In genomic region chr2:26292646-26293045, GRCh38 we compare ENCODE assay signal across 15 cellular contexts. TPM values are rescaled to one million over a fixed set of nuclear protein-coding genes. Genes with fewer than 3 reads are reported as not detected.
DNase-seq lines count a peak whose midpoint lies in the region; ATAC-seq, FAIRE-seq and TF ChIP-seq lines count a peak whose summit lies in the region.
"Had no signal": no experiment of that assay in that cellular context is flagged by ENCODE, and none has a peak within 500 bp of the region (broad histone marks: within the 10 kb centered on the region; RNA-seq: fewer than 3 reads in every experiment).

No MANE protein-coding gene starts in this region.

- FAIRE-seq in RCC 7860 (lab: Jason Lieb, UNC): no peak

- no peak for ATAC-seq in HG03175 (IDR thresholded peaks at IDR 0.05; ENCODE audit: unreplicated experiment)
- no peak for ATAC-seq in HG02642 (IDR thresholded peaks at IDR 0.05; ENCODE audit: poor library complexity, unreplicated experiment)
- ATAC-seq: activated naive CD4-positive, alpha-beta T cell treated with anti-CD3 and anti-CD28 coated beads, Interleukin-2, amount 50 U/mL, for 72 hours had no signal

- peaks cover 7% of the 10 kb centered on the region for H3K4me1 Mint-ChIP-seq in CD14-positive monocyte
- H3K4me1 Mint-ChIP-seq: activated B cell treated with CpG ODN at 0.5 μM for 24 hours had no signal

- no peaks in the 10 kb centered on the region for H3K27me3 Mint-ChIP-seq in CD14-positive monocyte (ENCODE audit: low read depth in 3 of 3)
- H3K27me3 Mint-ChIP-seq: activated B cell treated with CpG ODN at 0.5 μM for 24 hours had no signal

- H3K36me3 Mint-ChIP-seq in CD14-positive monocyte: peaks cover 21 to 30% of the 10 kb centered on the region in 2 donors
- H3K36me3 Mint-ChIP-seq: activated naive CD4-positive, alpha-beta T cell treated with anti-CD3 and anti-CD28 coated beads, Interleukin-2, amount 50 U/mL, for 72 hours had no signal

- no peak overlapping the region; the same call in 1 of the 2 replicates for H3K27ac ChIP-seq in RWPE1
- H3K27ac ChIP-seq: upper lobe of left lung had no signal

- H3K4me3 Mint-ChIP-seq in CD14-positive monocyte: peak overlapping the region in 1 of 2 donors; percentile 24
- H3K4me3 Mint-ChIP-seq: activated B cell treated with CpG ODN at 0.5 μM for 24 hours had no signal

- no peak overlapping the region for H3K4me3 ChIP-seq in fibroblast of mammary gland (ENCODE audit: control insufficient read depth, low read depth, low read length)
- H3K4me3 ChIP-seq: upper lobe of left lung had no signal

- POLR2A ChIA-PET in RWPE1 (lab: Yijun Ruan, JAX; ENCODE audit: low non-redundant PET): no interaction called here

- CTCF ChIA-PET in RWPE1 (lab: Yijun Ruan, JAX): interaction anchor here (0.5 kb wide), 1 partner anchor 37 kb away, joined by 3 read pairs; no protein-coding TSS in a partner anchor

- TF ChIP-seq CTCF in RWPE1 (conservative IDR thresholded peaks at IDR 0.05; ENCODE audit: low read depth) (no peak), fibroblast of mammary gland (conservative IDR thresholded peaks at IDR 0.05; ENCODE audit: control insufficient read depth, insufficient read depth, low read depth, low read length) (no peak), CD14-positive monocyte (IDR thresholded peaks at IDR 0.05) (no peak)

- intact Hi-C loops in CD14-positive monocyte (cut with micrococcal nuclease): no loop called here

- H3K27ac Mint-ChIP-seq in CD14-positive monocyte: no peak overlapping the region
- H3K27ac Mint-ChIP-seq: activated B cell treated with CpG ODN at 0.5 μM for 24 hours; activated naive CD4-positive, alpha-beta T cell treated with anti-CD3 and anti-CD28 coated beads, Interleukin-2, amount 50 U/mL, for 72 hours had no signal

- H3K9me3 Mint-ChIP-seq in CD14-positive monocyte: peaks cover 0 to 2% (median 0%) of the 10 kb centered on the region in 7 donors
- H3K9me3 Mint-ChIP-seq: activated naive CD4-positive, alpha-beta T cell treated with anti-CD3 and anti-CD28 coated beads, Interleukin-2, amount 50 U/mL, for 72 hours had no signal

- DNase-seq in Daoy (ENCODE audit: low read depth) (peak; percentile 54), RWPE1 (ENCODE audit: low spot score) (peak; percentile 78), fibroblast of mammary gland (ENCODE audit: low read depth) (peak; percentile 67), non-pigmented ciliary epithelial cell (ENCODE audit: low read depth) (peak; percentile 8), RCC 7860 (ENCODE audit: low spot score) (no peak), CD14-positive monocyte (ENCODE audit: low spot score) (no peak)
- DNase-seq: activated B cell treated with CpG ODN at 0.5 μM for 24 hours; activated CD8-positive, alpha-beta memory T cell treated with anti-CD3 and anti-CD28 coated beads, Interleukin-2, amount 50 U/mL, for 48 hours; cerebellar nuclear complex; MM.1S; stimulated activated CD4-positive, alpha-beta T cell treated with anti-CD3 and anti-CD28 coated beads, Interleukin-2, amount 100 ng/mL, for 48 hours; upper lobe of left lung had no signal

RNA-seq across cellular contexts. Expression of gene HADHB, which starts 47.9 kb away (rescaled TPM):
- total RNA-seq in Daoy (2014; rRNA removed; shearing (Covaris generic)): 83.9 and 97.4 TPM in 2 replicates
- polyA plus RNA-seq in CD14-positive monocyte: 100 to 1,000 TPM; 186 to 200 TPM

RNA-seq across cellular contexts. Expression of gene HADHA, which starts 48.2 kb away (rescaled TPM):
- 89.7 and 101 TPM in 2 replicates for total RNA-seq in Daoy (2014; rRNA removed; shearing (Covaris generic))
- polyA plus RNA-seq in CD14-positive monocyte: 100 to 1,000 TPM; 155 to 187 TPM

RNA-seq across cellular contexts. Expression of gene SELENOI, which starts 53.3 kb away (rescaled TPM):
- total RNA-seq in Daoy (2014; rRNA removed; shearing (Covaris generic)): 26.1 and 33.2 TPM in 2 replicates
- polyA plus RNA-seq in CD14-positive monocyte: 1 to 10 TPM; 2.3 to 2.5 TPM

RNA-seq across cellular contexts. Expression of gene ADGRF3, which starts 53.9 kb away (rescaled TPM):
- 0.06 TPM in 1 of 2 replicates, not detected in the other for total RNA-seq in Daoy (2014; rRNA removed; shearing (Covaris generic))
- not detected for polyA plus RNA-seq in CD14-positive monocyte

Comparison
In these comparisons a context has a peak if more than half of its experiments do, and no peak if none do; other contexts are left out.
1. DNase-seq: peak in Daoy (single experiment), RWPE1 (single experiment), fibroblast of mammary gland (single experiment) and non-pigmented ciliary epithelial cell (single experiment); none in RCC 7860 (single experiment) and CD14-positive monocyte (single experiment).